4 cellular contexts compared by ENCODE assay signal in the genomic region with DNA sequence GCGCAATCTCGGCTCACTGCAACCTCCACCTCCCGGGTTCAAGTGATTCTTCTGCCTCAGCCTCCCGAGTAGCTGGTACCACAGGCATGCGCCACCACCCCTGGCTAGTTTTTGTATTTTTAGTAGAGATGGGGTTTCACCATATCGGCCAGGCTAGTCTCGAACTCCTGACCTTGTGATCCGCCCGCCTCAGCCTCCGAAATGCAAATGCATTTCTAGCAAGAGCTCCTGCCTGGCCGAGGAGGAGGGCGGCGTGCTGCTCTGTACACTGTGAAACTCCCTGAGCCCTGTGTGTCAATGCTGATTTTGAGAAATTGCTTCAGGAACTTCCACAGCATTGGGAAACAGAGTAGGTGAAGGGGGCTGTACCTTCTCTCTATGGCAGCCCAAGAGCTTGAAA. TPM values are rescaled to one million over a fixed set of nuclear protein-coding genes. Genes with fewer than 3 reads are reported as not detected.
"Had no signal": no experiment of that assay in that cellular context is flagged by ENCODE, and none has a peak within 500 bp of the region (broad histone marks: within the 10 kb centered on the region; RNA-seq: fewer than 3 reads in every experiment).

No MANE protein-coding gene starts in this region.

RNA-seq across cellular contexts. Expression of a gene that starts 16.1 kb away (rescaled TPM):
- total RNA-seq: LHCN-M2, M059J, MCF 10A, NCI-H460 had no signal
